Comparison of ENCODE assay signal across 12 cellular contexts in the genomic region with DNA sequence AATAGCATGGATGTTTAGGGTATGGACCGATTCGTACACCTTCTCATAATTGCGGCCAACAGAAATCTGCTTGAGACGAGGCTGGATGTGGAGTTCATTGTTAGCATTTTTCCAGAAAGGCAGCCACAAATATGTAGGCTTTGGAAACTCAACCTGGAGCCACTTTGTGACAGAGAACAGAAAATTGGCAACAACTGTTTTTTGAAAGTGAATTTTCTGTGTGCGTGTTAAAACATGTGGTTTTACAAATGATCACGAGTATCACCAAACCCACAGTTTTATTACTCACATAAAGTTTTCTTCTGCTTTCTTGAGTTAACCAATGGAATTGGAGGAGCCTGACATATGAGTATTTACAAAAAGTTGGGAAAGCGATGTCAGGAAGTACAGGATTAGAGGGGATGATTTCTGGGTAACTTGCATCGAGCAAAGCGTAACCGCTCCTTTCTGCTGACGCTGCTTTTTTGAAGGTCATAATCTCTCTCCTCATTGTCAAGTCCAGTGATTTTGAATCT.
A peak's percentile ranks its signal among the peaks of the same experiment; 100 is the strongest.
DNase-seq lines count a peak whose midpoint lies in the region; ATAC-seq, FAIRE-seq and TF ChIP-seq lines count a peak whose summit lies in the region.
"Had no signal": no experiment of that assay in that cellular context is flagged by ENCODE, and none has a peak within 500 bp of the region (broad histone marks: within the 10 kb centered on the region; RNA-seq: fewer than 3 reads in every experiment).

No MANE protein-coding gene starts in this region.

- peak overlapping the region; percentile 4 for H2AFZ ChIP-seq in keratinocyte (ENCODE audit: control insufficient read depth, low read length)

- H3K36me3 ChIP-seq in keratinocyte (ENCODE audit: control insufficient read depth in 2 of 2, extremely low read depth in 1 of 2, insufficient read depth in 2 of 2, low read length in 2 of 2), result no peaks in the 10 kb centered on the region
- H3K36me3 ChIP-seq: right lobe of liver had no signal

- H3K4me3 Mint-ChIP-seq in brain, result peak overlapping the region in 1 of 5 experiments; percentile 15

- H3K9me3 ChIP-seq in A549, result peaks cover 4% of the 10 kb centered on the region; the same call in 1 of the 3 replicates
- peaks cover 7% of the 10 kb centered on the region for H3K9me3 ChIP-seq in keratinocyte (ENCODE audit: control insufficient read depth, low read depth, low read length)
- H3K9me3 ChIP-seq: right lobe of liver had no signal

- TF ChIP-seq EP300 in A549 (IDR thresholded peaks at IDR 0.05), result no peak

- H3K27me3 Mint-ChIP-seq in brain, result peaks cover 3% of the 10 kb centered on the region

- H3K79me2 ChIP-seq in keratinocyte (ENCODE audit: control insufficient read depth, insufficient read depth, low read length), result no peaks in the 10 kb centered on the region

- H3K36me3 Mint-ChIP-seq in brain, result no peaks in the 10 kb centered on the region

- H3K4me2 ChIP-seq in A549 (no peak overlapping the region), keratinocyte (ENCODE audit: control insufficient read depth, extremely low read depth, insufficient read depth, low read depth, low read length) (no peak overlapping the region)

- TF ChIP-seq POLR2A in A549 (IDR thresholded peaks at IDR 0.05; ENCODE audit: low read length), result no peak

- H3K4me1 Mint-ChIP-seq in brain, result peaks cover 8% of the 10 kb centered on the region

- intact Hi-C loops in left colon (cut with DNase I, micrococcal nuclease), result no loop called here

- POLR2A ChIA-PET in A549 (lab: Yijun Ruan, JAX), result no interaction called here

- TF ChIP-seq CTCF in A549 (IDR thresholded peaks at IDR 0.05) (no peak), brain (conservative IDR thresholded peaks at IDR 0.05) (no peak), keratinocyte (optimal IDR thresholded peaks at IDR 0.05 in 1 of 3, IDR thresholded peaks at IDR 0.05 in 1 of 3, conservative IDR thresholded peaks at IDR 0.05 in 1 of 3; ENCODE audit: extremely low read depth in 1 of 3, insufficient read depth in 2 of 3, low read length in 3 of 3) (no peak)

- H4K20me1 ChIP-seq in keratinocyte (ENCODE audit: control insufficient read depth, extremely low read depth, insufficient read depth, low read length), result no peaks in the 10 kb centered on the region

- DNase-seq in A549 (ENCODE audit: low read depth in 1 of 2, low spot score in 1 of 2) (no peak), LHCN-M2 (ENCODE audit: low read depth) (peak; percentile 98), keratinocyte (ENCODE audit: low read depth, low spot score) (no peak), left colon (no peak), HuH-7.5 (ENCODE audit: low spot score) (no peak)
- no peak for DNase-seq in activated CD4-positive, alpha-beta T cell treated with anti-CD3 and anti-CD28 coated beads, Interleukin-2, amount 50 U/mL, for 1 hour
- DNase-seq: DMS153, NCI-H2171, right lobe of liver had no signal

- H3K4me3 ChIP-seq in A549 (no peak overlapping the region), keratinocyte (ENCODE audit: control insufficient read depth in 2 of 3, extremely low read depth in 1 of 3, insufficient read depth in 2 of 3, low read depth in 1 of 3, low read length in 3 of 3) (no peak overlapping the region)
- H3K4me3 ChIP-seq: right lobe of liver had no signal

- H3K27ac ChIP-seq in A549 (no peak overlapping the region), keratinocyte (ENCODE audit: control insufficient read depth, insufficient read depth, low read length) (no peak overlapping the region)
- H3K27ac ChIP-seq: right lobe of liver had no signal

- no peaks in the 10 kb centered on the region for H3K27me3 ChIP-seq in keratinocyte (ENCODE audit: control insufficient read depth, extremely low read depth, insufficient read depth, low read length)
- H3K27me3 ChIP-seq: right lobe of liver had no signal

- H3K27ac Mint-ChIP-seq in brain, result peak overlapping the region in 3 of 5 experiments; percentile 34 to 75 (median 35)

- no peaks in the 10 kb centered on the region for H3K4me1 ChIP-seq in A549
- peaks cover 8% of the 10 kb centered on the region for H3K4me1 ChIP-seq in keratinocyte (ENCODE audit: control insufficient read depth, extremely low read depth, insufficient read depth, low read length)
- H3K4me1 ChIP-seq: right lobe of liver had no signal

- ATAC-seq in A549, result no peak
- ATAC-seq in GM18873 (IDR thresholded peaks at IDR 0.05; ENCODE audit: low FRiP score, unreplicated experiment), result no peak
- no peak for ATAC-seq in left colon

- H3K9me1 ChIP-seq in keratinocyte (ENCODE audit: control insufficient read depth, extremely low read depth, insufficient read depth, low read length), result no peaks in the 10 kb centered on the region

- FAIRE-seq in A549 (lab: Jason Lieb, UNC) (no peak), keratinocyte (lab: Jason Lieb, UNC) (no peak)
- FAIRE-seq: A204.1 had no signal

- 93% methylated on average over 11 of the region's 11 CpGs for WGBS in A549 (ENCODE audit: missing lambda C conversion rate)

- peaks cover 0 to 9% (median 8%) of the 10 kb centered on the region in 5 experiments for H3K9me3 Mint-ChIP-seq in brain

- dilution Hi-C loops in keratinocyte (cut with MboI; ENCODE audit: extremely low pct_ligation_motif_present, low sequenced_read_pairs), result no loop called here

- TF ChIP-seq RAD21 in A549 (conservative IDR thresholded peaks at IDR 0.05 in 1 of 2, IDR thresholded peaks at IDR 0.05 in 1 of 2), result no peak

- CTCF ChIA-PET in A549 (lab: Yijun Ruan, JAX), result no interaction called here

- no peak overlapping the region for H3K9ac ChIP-seq in keratinocyte (ENCODE audit: control insufficient read depth, extremely low read depth, insufficient read depth, low read length)

TF ChIP-seq in A549, 52 proteins besides CTCF, POLR2A, EP300 and RAD21:
- TF ChIP-seq, protein P1, sequence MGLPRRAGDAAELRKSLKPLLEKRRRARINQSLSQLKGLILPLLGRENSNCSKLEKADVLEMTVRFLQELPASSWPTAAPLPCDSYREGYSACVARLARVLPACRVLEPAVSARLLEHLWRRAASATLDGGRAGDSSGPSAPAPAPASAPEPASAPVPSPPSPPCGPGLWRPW (IDR thresholded peaks at IDR 0.05), result no peak
- TF ChIP-seq FOSL2 (IDR thresholded peaks at IDR 0.05) (no peak), FOSL2 (CRISPR knock-in tag; IDR thresholded peaks at IDR 0.05) (no peak), MAFK (IDR thresholded peaks at IDR 0.05; ENCODE audit: partially characterized antibody) (peak; percentile 90)
